Comparison of ENCODE assay signal across 1 cellular context in the genomic region with DNA sequence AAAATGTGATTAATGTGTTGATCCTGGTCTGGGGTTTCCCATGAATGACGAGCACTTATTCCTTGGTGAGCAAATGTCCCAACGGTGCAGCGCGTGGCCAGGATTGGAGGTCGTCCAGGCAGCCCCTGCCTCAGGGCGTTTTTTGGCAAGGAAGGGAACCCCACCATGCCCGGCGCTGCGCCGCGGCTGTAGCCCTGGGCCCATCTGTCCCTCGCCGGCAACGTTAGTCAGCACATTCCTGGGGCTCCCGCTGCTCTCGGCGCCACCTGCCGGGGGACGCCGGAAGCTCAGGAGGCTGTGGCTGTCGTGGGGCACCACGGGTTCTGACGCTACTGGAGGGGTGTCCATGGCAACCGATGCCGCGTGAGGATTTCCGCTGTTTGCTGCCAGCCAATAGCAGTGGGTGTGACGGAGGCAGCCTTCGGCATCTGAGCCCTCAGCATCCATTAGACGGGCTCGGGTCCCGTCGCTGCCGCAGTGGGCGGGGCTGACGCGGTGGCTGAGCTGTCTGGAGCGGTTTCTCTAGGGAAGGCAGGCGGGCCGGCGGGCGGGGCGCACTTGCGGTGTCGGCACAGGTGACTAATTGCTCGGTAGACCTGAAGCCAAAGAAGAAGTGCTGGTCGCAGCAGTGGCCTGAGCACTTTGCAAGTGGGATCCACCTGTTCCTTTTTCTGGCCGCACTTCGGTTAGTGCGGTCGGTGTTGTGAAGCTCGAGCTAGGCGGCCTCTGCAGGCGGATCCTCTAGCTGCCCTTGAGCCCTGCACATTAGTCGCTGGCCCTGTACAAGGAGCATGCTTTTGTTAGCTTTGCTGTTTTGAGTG.
TF ChIP-seq lines count a peak whose summit lies in the region.

No MANE protein-coding gene starts in this region.

TF ChIP-seq in K562, 482 proteins besides CTCF, POLR2A, EP300 and RAD21 (continued from another document and continues in another):
- TF ChIP-seq, protein P1, sequence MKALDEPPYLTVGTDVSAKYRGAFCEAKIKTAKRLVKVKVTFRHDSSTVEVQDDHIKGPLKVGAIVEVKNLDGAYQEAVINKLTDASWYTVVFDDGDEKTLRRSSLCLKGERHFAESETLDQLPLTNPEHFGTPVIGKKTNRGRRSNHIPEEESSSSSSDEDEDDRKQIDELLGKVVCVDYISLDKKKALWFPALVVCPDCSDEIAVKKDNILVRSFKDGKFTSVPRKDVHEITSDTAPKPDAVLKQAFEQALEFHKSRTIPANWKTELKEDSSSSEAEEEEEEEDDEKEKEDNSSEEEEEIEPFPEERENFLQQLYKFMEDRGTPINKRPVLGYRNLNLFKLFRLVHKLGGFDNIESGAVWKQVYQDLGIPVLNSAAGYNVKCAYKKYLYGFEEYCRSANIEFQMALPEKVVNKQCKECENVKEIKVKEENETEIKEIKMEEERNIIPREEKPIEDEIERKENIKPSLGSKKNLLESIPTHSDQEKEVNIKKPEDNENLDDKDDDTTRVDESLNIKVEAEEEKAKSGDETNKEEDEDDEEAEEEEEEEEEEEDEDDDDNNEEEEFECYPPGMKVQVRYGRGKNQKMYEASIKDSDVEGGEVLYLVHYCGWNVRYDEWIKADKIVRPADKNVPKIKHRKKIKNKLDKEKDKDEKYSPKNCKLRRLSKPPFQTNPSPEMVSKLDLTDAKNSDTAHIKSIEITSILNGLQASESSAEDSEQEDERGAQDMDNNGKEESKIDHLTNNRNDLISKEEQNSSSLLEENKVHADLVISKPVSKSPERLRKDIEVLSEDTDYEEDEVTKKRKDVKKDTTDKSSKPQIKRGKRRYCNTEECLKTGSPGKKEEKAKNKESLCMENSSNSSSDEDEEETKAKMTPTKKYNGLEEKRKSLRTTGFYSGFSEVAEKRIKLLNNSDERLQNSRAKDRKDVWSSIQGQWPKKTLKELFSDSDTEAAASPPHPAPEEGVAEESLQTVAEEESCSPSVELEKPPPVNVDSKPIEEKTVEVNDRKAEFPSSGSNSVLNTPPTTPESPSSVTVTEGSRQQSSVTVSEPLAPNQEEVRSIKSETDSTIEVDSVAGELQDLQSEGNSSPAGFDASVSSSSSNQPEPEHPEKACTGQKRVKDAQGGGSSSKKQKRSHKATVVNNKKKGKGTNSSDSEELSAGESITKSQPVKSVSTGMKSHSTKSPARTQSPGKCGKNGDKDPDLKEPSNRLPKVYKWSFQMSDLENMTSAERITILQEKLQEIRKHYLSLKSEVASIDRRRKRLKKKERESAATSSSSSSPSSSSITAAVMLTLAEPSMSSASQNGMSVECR (CRISPR knock-in tag; IDR thresholded peaks at IDR 0.05): peak; percentile 99
- TF ChIP-seq DPF2 (IDR thresholded peaks at IDR 0.05) (peak; percentile 76), RBM22 (IDR thresholded peaks at IDR 0.05; ENCODE audit: low read depth, low read length, poor library complexity, severe bottlenecking) (peak; percentile 95), FOXM1 (IDR thresholded peaks at IDR 0.05; ENCODE audit: low read depth) (no peak), FOXM1 (CRISPR knock-in tag; IDR thresholded peaks at IDR 0.05; ENCODE audit: low read depth) (peak; percentile 88), KLF13 (tag; IDR thresholded peaks at IDR 0.05; ENCODE audit: borderline replicate concordance, low read depth) (peak; percentile 51; the same call in 1 of the 2 replicates), ZFP36 (IDR thresholded peaks at IDR 0.05; ENCODE audit: low read depth, low read length, partially characterized antibody) (peak; percentile 39), SP1 (CRISPR knock-in tag; IDR thresholded peaks at IDR 0.05) (peak; percentile 87), SIX5 (IDR thresholded peaks at IDR 0.05; ENCODE audit: borderline replicate concordance in 1 of 2, insufficient read depth in 1 of 2, low read depth in 1 of 2, low read length in 2 of 2) (no peak), ARID1B (IDR thresholded peaks at IDR 0.05) (peak; percentile 70), TBL1XR1 (IDR thresholded peaks at IDR 0.05; ENCODE audit: low read length in 2 of 2) (peak in 1 of 2 experiments; percentile 42; a peak in 2 of 4 replicates), HIVEP1 (CRISPR knock-in tag; IDR thresholded peaks at IDR 0.05) (peak; percentile 98), NCOA2 (IDR thresholded peaks at IDR 0.05; ENCODE audit: partially characterized antibody in 2 of 2) (no peak), E2F3 (CRISPR knock-in tag; IDR thresholded peaks at IDR 0.05) (no peak), ETV1 (tag; conservative IDR thresholded peaks at IDR 0.05; ENCODE audit: low read depth) (no peak), RUNX1 (IDR thresholded peaks at IDR 0.05; ENCODE audit: low read depth) (no peak), FOXK1 (CRISPR knock-in tag; IDR thresholded peaks at IDR 0.05; ENCODE audit: borderline replicate concordance) (no peak), GATAD2B (IDR thresholded peaks at IDR 0.05; ENCODE audit: borderline replicate concordance) (peak; percentile 57; the same call in 1 of the 2 replicates)
- TF ChIP-seq, protein P2, sequence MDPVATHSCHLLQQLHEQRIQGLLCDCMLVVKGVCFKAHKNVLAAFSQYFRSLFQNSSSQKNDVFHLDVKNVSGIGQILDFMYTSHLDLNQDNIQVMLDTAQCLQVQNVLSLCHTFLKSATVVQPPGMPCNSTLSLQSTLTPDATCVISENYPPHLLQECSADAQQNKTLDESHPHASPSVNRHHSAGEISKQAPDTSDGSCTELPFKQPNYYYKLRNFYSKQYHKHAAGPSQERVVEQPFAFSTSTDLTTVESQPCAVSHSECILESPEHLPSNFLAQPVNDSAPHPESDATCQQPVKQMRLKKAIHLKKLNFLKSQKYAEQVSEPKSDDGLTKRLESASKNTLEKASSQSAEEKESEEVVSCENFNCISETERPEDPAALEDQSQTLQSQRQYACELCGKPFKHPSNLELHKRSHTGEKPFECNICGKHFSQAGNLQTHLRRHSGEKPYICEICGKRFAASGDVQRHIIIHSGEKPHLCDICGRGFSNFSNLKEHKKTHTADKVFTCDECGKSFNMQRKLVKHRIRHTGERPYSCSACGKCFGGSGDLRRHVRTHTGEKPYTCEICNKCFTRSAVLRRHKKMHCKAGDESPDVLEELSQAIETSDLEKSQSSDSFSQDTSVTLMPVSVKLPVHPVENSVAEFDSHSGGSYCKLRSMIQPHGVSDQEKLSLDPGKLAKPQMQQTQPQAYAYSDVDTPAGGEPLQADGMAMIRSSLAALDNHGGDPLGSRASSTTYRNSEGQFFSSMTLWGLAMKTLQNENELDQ (CRISPR knock-in tag; IDR thresholded peaks at IDR 0.05; ENCODE audit: borderline replicate concordance): no peak
- TF ChIP-seq, protein P3, sequence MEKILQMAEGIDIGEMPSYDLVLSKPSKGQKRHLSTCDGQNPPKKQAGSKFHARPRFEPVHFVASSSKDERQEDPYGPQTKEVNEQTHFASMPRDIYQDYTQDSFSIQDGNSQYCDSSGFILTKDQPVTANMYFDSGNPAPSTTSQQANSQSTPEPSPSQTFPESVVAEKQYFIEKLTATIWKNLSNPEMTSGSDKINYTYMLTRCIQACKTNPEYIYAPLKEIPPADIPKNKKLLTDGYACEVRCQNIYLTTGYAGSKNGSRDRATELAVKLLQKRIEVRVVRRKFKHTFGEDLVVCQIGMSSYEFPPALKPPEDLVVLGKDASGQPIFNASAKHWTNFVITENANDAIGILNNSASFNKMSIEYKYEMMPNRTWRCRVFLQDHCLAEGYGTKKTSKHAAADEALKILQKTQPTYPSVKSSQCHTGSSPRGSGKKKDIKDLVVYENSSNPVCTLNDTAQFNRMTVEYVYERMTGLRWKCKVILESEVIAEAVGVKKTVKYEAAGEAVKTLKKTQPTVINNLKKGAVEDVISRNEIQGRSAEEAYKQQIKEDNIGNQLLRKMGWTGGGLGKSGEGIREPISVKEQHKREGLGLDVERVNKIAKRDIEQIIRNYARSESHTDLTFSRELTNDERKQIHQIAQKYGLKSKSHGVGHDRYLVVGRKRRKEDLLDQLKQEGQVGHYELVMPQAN (IDR thresholded peaks at IDR 0.05; ENCODE audit: borderline replicate concordance): peak; percentile 89; the same call in 1 of the 2 replicates
- TF ChIP-seq, protein P4, sequence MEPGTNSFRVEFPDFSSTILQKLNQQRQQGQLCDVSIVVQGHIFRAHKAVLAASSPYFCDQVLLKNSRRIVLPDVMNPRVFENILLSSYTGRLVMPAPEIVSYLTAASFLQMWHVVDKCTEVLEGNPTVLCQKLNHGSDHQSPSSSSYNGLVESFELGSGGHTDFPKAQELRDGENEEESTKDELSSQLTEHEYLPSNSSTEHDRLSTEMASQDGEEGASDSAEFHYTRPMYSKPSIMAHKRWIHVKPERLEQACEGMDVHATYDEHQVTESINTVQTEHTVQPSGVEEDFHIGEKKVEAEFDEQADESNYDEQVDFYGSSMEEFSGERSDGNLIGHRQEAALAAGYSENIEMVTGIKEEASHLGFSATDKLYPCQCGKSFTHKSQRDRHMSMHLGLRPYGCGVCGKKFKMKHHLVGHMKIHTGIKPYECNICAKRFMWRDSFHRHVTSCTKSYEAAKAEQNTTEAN (CRISPR knock-in tag; IDR thresholded peaks at IDR 0.05): peak; percentile 64; the same call in 1 of the 2 replicates
- TF ChIP-seq, protein P5, sequence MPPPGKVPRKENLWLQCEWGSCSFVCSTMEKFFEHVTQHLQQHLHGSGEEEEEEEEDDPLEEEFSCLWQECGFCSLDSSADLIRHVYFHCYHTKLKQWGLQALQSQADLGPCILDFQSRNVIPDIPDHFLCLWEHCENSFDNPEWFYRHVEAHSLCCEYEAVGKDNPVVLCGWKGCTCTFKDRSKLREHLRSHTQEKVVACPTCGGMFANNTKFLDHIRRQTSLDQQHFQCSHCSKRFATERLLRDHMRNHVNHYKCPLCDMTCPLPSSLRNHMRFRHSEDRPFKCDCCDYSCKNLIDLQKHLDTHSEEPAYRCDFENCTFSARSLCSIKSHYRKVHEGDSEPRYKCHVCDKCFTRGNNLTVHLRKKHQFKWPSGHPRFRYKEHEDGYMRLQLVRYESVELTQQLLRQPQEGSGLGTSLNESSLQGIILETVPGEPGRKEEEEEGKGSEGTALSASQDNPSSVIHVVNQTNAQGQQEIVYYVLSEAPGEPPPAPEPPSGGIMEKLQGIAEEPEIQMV (tag; conservative IDR thresholded peaks at IDR 0.05; ENCODE audit: low read depth): no peak
- TF ChIP-seq, protein P6, sequence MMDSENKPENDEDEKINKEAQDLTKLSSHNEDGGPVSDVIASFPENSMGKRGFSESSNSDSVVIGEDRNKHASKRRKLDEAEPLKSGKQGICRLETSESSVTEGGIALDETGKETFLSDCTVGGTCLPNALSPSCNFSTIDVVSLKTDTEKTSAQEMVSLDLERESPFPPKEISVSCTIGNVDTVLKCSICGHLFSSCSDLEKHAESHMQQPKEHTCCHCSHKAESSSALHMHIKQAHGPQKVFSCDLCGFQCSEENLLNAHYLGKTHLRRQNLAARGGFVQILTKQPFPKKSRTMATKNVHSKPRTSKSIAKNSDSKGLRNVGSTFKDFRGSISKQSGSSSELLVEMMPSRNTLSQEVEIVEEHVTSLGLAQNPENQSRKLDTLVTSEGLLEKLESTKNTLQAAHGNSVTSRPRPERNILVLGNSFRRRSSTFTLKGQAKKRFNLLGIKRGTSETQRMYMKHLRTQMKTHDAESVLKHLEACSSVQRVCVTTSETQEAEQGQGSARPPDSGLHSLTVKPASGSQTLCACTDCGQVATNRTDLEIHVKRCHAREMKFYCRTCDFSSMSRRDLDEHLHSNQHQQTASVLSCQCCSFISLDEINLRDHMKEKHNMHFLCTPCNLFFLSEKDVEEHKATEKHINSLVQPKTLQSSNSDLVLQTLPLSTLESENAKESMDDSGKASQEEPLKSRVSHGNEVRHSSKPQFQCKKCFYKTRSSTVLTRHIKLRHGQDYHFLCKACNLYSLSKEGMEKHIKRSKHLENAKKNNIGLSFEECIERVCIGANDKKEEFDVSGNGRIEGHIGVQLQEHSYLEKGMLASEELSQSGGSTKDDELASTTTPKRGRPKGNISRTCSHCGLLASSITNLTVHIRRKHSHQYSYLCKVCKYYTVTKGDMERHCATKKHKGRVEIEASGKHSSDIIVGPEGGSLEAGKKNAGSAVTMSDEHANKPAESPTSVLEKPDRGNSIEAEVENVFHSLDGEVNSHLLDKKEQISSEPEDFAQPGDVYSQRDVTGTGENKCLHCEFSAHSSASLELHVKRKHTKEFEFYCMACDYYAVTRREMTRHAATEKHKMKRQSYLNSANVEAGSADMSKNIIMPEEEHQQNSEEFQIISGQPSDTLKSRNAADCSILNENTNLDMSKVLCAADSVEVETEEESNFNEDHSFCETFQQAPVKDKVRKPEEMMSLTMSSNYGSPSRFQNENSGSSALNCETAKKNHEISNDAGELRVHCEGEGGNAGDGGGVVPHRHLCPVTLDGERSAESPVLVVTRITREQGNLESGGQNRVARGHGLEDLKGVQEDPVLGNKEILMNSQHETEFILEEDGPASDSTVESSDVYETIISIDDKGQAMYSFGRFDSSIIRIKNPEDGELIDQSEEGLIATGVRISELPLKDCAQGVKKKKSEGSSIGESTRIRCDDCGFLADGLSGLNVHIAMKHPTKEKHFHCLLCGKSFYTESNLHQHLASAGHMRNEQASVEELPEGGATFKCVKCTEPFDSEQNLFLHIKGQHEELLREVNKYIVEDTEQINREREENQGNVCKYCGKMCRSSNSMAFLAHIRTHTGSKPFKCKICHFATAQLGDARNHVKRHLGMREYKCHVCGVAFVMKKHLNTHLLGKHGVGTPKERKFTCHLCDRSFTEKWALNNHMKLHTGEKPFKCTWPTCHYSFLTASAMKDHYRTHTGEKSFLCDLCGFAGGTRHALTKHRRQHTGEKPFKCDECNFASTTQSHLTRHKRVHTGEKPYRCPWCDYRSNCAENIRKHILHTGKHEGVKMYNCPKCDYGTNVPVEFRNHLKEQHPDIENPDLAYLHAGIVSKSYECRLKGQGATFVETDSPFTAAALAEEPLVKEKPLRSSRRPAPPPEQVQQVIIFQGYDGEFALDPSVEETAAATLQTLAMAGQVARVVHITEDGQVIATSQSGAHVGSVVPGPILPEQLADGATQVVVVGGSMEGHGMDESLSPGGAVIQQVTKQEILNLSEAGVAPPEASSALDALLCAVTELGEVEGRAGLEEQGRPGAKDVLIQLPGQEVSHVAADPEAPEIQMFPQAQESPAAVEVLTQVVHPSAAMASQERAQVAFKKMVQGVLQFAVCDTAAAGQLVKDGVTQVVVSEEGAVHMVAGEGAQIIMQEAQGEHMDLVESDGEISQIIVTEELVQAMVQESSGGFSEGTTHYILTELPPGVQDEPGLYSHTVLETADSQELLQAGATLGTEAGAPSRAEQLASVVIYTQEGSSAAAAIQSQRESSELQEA (IDR thresholded peaks at IDR 0.05; ENCODE audit: low read depth): no peak; the same call in 1 of the 2 replicates
- TF ChIP-seq, protein P7, sequence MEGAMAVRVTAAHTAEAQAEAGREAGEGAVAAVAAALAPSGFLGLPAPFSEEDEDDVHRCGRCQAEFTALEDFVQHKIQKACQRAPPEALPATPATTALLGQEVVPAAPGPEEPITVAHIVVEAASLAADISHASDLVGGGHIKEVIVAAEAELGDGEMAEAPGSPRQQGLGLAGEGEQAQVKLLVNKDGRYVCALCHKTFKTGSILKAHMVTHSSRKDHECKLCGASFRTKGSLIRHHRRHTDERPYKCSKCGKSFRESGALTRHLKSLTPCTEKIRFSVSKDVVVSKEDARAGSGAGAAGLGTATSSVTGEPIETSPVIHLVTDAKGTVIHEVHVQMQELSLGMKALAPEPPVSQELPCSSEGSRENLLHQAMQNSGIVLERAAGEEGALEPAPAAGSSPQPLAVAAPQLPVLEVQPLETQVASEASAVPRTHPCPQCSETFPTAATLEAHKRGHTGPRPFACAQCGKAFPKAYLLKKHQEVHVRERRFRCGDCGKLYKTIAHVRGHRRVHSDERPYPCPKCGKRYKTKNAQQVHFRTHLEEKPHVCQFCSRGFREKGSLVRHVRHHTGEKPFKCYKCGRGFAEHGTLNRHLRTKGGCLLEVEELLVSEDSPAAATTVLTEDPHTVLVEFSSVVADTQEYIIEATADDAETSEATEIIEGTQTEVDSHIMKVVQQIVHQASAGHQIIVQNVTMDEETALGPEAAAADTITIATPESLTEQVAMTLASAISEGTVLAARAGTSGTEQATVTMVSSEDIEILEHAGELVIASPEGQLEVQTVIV (CRISPR knock-in tag; IDR thresholded peaks at IDR 0.05; ENCODE audit: borderline replicate concordance): no peak
